In genomic region chrY:13343307-13343946, GRCh38 we compare ENCODE assay signal across 9 cellular contexts.
DNase-seq lines count a peak whose midpoint lies in the region; FAIRE-seq and TF ChIP-seq lines count a peak whose summit lies in the region.
"Had no signal": no experiment of that assay in that cellular context is flagged by ENCODE, and none has a peak within 500 bp of the region (broad histone marks: within the 10 kb centered on the region; RNA-seq: fewer than 3 reads in every experiment).

No MANE protein-coding gene starts in this region.

- H3K27ac ChIP-seq in OCI-LY1 (ENCODE audit: low read depth, low read length, poor library complexity, severe bottlenecking) = no peak overlapping the region
- H3K27ac ChIP-seq in mammary epithelial cell (ENCODE audit: insufficient read depth, low read depth, low read length) = no peak overlapping the region
- H3K27ac ChIP-seq: gastrocnemius medialis had no signal

- dilution Hi-C loops in mammary epithelial cell (cut with HindIII; ENCODE audit: low sequenced_read_pairs) = no loop called here

- DNase-seq in GM12891 (ENCODE audit: insufficient read length, low spot score) (no peak), dermis blood vessel endothelial cell (peak; percentile 66), mammary epithelial cell (no peak), DMS153 (lab: John Stamatoyannopoulos, UW) (no peak), NCI-H524 treated with DMSO at 0.1 percent for 48 hours (lab: John Stamatoyannopoulos, UW) (no peak), GM19240 (ENCODE audit: insufficient read length, low spot score) (no peak)
- DNase-seq in stimulated activated CD4-positive, alpha-beta T cell treated with anti-CD3 and anti-CD28 coated beads, Interleukin-1b, Interleukin-23, amount 100 ng/mL, for 48 hours = peak; percentile 46
- DNase-seq: gastrocnemius medialis had no signal

- no peaks in the 10 kb centered on the region for H3F3A ChIP-seq in OCI-LY1 (ENCODE audit: insufficient read depth, low read length)

- H3K79me2 ChIP-seq in OCI-LY1 (ENCODE audit: insufficient read depth, low read length) (no peaks in the 10 kb centered on the region), mammary epithelial cell (ENCODE audit: insufficient read depth, low read length) (no peaks in the 10 kb centered on the region)

- in situ Hi-C loops in mammary epithelial cell (cut with MboI; ENCODE audit: low sequenced_read_pairs in 2 of 2) = no loop called here

- CTCF ChIA-PET in mammary epithelial cell (lab: Charles Lee; ENCODE audit: low non-redundant PET) = no interaction called here

- H3K4me3 ChIP-seq in OCI-LY1 (ENCODE audit: low read depth, low read length, poor library complexity, severe bottlenecking) (no peak overlapping the region), mammary epithelial cell (replicated peaks in 1 of 3; ENCODE audit: insufficient read depth in 1 of 3, low read depth in 2 of 3, low read length in 3 of 3) (no peak overlapping the region)
- H3K4me3 ChIP-seq: gastrocnemius medialis had no signal

- peak; percentile 83 for FAIRE-seq in GM12891 (lab: Jason Lieb, UNC)

- H3K36me3 ChIP-seq in OCI-LY1 (ENCODE audit: insufficient read depth, low read length) (peaks cover 53% of the 10 kb centered on the region), mammary epithelial cell (ENCODE audit: insufficient read depth, low read length) (no peaks in the 10 kb centered on the region)
- H3K36me3 ChIP-seq: gastrocnemius medialis had no signal

- no peak overlapping the region for H3K9ac ChIP-seq in OCI-LY1 (ENCODE audit: low read length)
- no peak overlapping the region for H3K9ac ChIP-seq in mammary epithelial cell (ENCODE audit: insufficient read depth, low read length)

- WGBS in mammary epithelial cell (ENCODE audit: low coverage, missing lambda C conversion rate) = no CpG with 5 or more reads among the region's 8 CpGs

- H3K9me3 ChIP-seq in OCI-LY1 (ENCODE audit: low read length) (no peaks in the 10 kb centered on the region), mammary epithelial cell (replicated peaks; ENCODE audit: insufficient read depth, low read length) (no peaks in the 10 kb centered on the region)
- H3K9me3 ChIP-seq: gastrocnemius medialis had no signal

- H4K20me1 ChIP-seq in OCI-LY1 (ENCODE audit: insufficient read depth, low read length) (no peaks in the 10 kb centered on the region), mammary epithelial cell (ENCODE audit: insufficient read depth, low read length) (no peaks in the 10 kb centered on the region)

- H3K4me1 ChIP-seq in OCI-LY1 (ENCODE audit: insufficient read depth, low read length, severe bottlenecking) = no peaks in the 10 kb centered on the region
- H3K4me1 ChIP-seq in mammary epithelial cell (ENCODE audit: insufficient read depth, low read length) = no peaks in the 10 kb centered on the region

- BruUV-seq in mammary epithelial cell (replicated peaks; lab: Mats Ljungman, UMichigan) = no TSS peak

- no peak for TF ChIP-seq POLR2A in GM12891 (IDR thresholded peaks at IDR 0.05; ENCODE audit: low read depth, low read length)

- H3K4me2 ChIP-seq in OCI-LY1 (ENCODE audit: low read length) = no peak overlapping the region
- no peak overlapping the region for H3K4me2 ChIP-seq in mammary epithelial cell (ENCODE audit: insufficient read depth, low read depth, low read length)

- H3K9me2 ChIP-seq in OCI-LY1 (ENCODE audit: low read depth, low read length) = no peaks in the 10 kb centered on the region

- H2AFZ ChIP-seq in OCI-LY1 (ENCODE audit: low read length) (no peak overlapping the region), mammary epithelial cell (ENCODE audit: low read depth, low read length) (no peak overlapping the region)

- no peaks in the 10 kb centered on the region for H3K27me3 ChIP-seq in OCI-LY1 (ENCODE audit: insufficient read depth, low read length)
- H3K27me3 ChIP-seq in mammary epithelial cell (ENCODE audit: insufficient read depth, low read length) = no peaks in the 10 kb centered on the region
- H3K27me3 ChIP-seq: gastrocnemius medialis had no signal

- intact Hi-C loops in mammary epithelial cell (cut with micrococcal nuclease) = no loop called here

- peak; percentile 52 for TF ChIP-seq CTCF in OCI-LY1 (IDR thresholded peaks at IDR 0.05; ENCODE audit: low read length)
- TF ChIP-seq CTCF in mammary epithelial cell (conservative IDR thresholded peaks at IDR 0.05 in 1 of 2, IDR thresholded peaks at IDR 0.05 in 1 of 2; ENCODE audit: extremely low read depth in 1 of 2, insufficient read depth in 1 of 2, low read depth in 1 of 2, low read length in 2 of 2) = no peak

TF ChIP-seq in GM12891, 5 proteins besides CTCF, POLR2A, EP300 and RAD21:
- TF ChIP-seq SPI1 (IDR thresholded peaks at IDR 0.05; ENCODE audit: low read depth, low read length) (no peak), TAF1 (IDR thresholded peaks at IDR 0.05; ENCODE audit: low read depth, low read length) (no peak), PAX5 (IDR thresholded peaks at IDR 0.05; ENCODE audit: insufficient read depth, low read length, severe bottlenecking) (no peak), POU2F2 (IDR thresholded peaks at IDR 0.05; ENCODE audit: low read depth, low read length) (no peak), POLR2AphosphoS5 (IDR thresholded peaks at IDR 0.05; ENCODE audit: low read depth, low read length) (no peak)

Comparison
In these comparisons a context has a peak if more than half of its experiments do, and no peak if none do; other contexts are left out.
1. DNase-seq: peak in dermis blood vessel endothelial cell (single experiment) and stimulated activated CD4-positive, alpha-beta T cell treated with anti-CD3 and anti-CD28 coated beads, Interleukin-1b, Interleukin-23, amount 100 ng/mL, for 48 hours (single experiment); none in GM12891 (single experiment), mammary epithelial cell (single experiment), DMS153 (single experiment), NCI-H524 treated with DMSO at 0.1 percent for 48 hours (single experiment) and GM19240 (single experiment).